In genomic region chr5:77129386-77129785, GRCh38 we compare ENCODE assay signal across 8 cellular contexts. TPM values are rescaled to one million over a fixed set of nuclear protein-coding genes. Genes with fewer than 3 reads are reported as not detected.
DNase-seq lines count a peak whose midpoint lies in the region; ATAC-seq and TF ChIP-seq lines count a peak whose summit lies in the region.

No MANE protein-coding gene starts in this region.

- no peak overlapping the region for H2BK15ac ChIP-seq in H9 (ENCODE audit: low read depth, low read length)

- CTCF ChIA-PET in BJ (lab: Yijun Ruan, JAX): interaction anchor here (0.7 to 3.9 kb wide), 9 partner anchors 16 to 1033 kb away, joined by 3 to 20 read pairs (median 3); partner anchors contain the start of gene WDR41
- CTCF ChIA-PET in CD8-positive, alpha-beta memory T cell (lab: Charles Lee): no interaction called here

- H3K4me3 Mint-ChIP-seq in H9: no peak overlapping the region
- H3K4me3 Mint-ChIP-seq in activated T-helper 17 cell treated with anti-CD3 and anti-CD28 coated beads, Interleukin-2, amount 50 U/mL, for 72 hours: no peak overlapping the region
- H3K4me3 Mint-ChIP-seq in CD8-positive, alpha-beta memory T cell: no peak overlapping the region

- H3K4me2 ChIP-seq in H9 (ENCODE audit: insufficient read depth, insufficient read length, low read length): no peak overlapping the region

- H4K5ac ChIP-seq in H9 (ENCODE audit: insufficient read length, low read depth, low read length): no peak overlapping the region

- H3K4me3 ChIP-seq in BJ (ENCODE audit: low read depth, low read length): no peak overlapping the region
- H3K4me3 ChIP-seq in CD8-positive, alpha-beta memory T cell (ENCODE audit: low read length): no peak overlapping the region

- H2AFZ ChIP-seq in H9 (ENCODE audit: low read length): no peak overlapping the region

- H3K9me3 Mint-ChIP-seq in H9: no peaks in the 10 kb centered on the region
- no peaks in the 10 kb centered on the region for H3K9me3 Mint-ChIP-seq in activated T-helper 17 cell treated with anti-CD3 and anti-CD28 coated beads, Interleukin-2, amount 50 U/mL, for 72 hours
- H3K9me3 Mint-ChIP-seq in CD8-positive, alpha-beta memory T cell: no peaks in the 10 kb centered on the region

- H3K27me3 Mint-ChIP-seq in H9 (ENCODE audit: low read depth): no peaks in the 10 kb centered on the region
- peaks cover 10% of the 10 kb centered on the region for H3K27me3 Mint-ChIP-seq in activated T-helper 17 cell treated with anti-CD3 and anti-CD28 coated beads, Interleukin-2, amount 50 U/mL, for 72 hours
- peaks cover 4 to 13% of the 10 kb centered on the region in 2 donors for H3K27me3 Mint-ChIP-seq in CD8-positive, alpha-beta memory T cell

- H3K4me1 ChIP-seq in H9 (ENCODE audit: insufficient read depth, low read length): no peaks in the 10 kb centered on the region
- H3K4me1 ChIP-seq in CD8-positive, alpha-beta memory T cell (ENCODE audit: insufficient read depth, low read length): no peaks in the 10 kb centered on the region

- no peak overlapping the region for H4K91ac ChIP-seq in H9 (ENCODE audit: insufficient read length, low read depth, low read length)

- POLR2A ChIA-PET in BJ (lab: Charles Lee): no interaction called here
- POLR2A ChIA-PET in CD8-positive, alpha-beta memory T cell (lab: Charles Lee): no interaction called here

- no peak overlapping the region for H3K9ac ChIP-seq in H9 (ENCODE audit: extremely low read depth, insufficient read length, low read length)

- TF ChIP-seq CTCF in BJ (IDR thresholded peaks at IDR 0.05; ENCODE audit: insufficient read depth, low read depth, low read length) (peak; percentile 66), H9 (conservative IDR thresholded peaks at IDR 0.05) (peak; percentile 77)

- H4K8ac ChIP-seq in H9 (replicated peaks; ENCODE audit: insufficient read length, low read depth, low read length): no peak overlapping the region

- no CpG with 5 or more reads among the region's 5 CpGs for WGBS in H9 (ENCODE audit: extremely low coverage, insufficient read length, low lambda C conversion rate)

- H2BK20ac ChIP-seq in H9 (ENCODE audit: low read depth, low read length, poor library complexity, severe bottlenecking): no peak overlapping the region

- H3K79me2 ChIP-seq in H9 (ENCODE audit: insufficient read depth, low read length): no peaks in the 10 kb centered on the region

- no peak overlapping the region for H3K18ac ChIP-seq in H9 (ENCODE audit: insufficient read length, low read depth, low read length)

- H3K27ac Mint-ChIP-seq in H9: no peak overlapping the region
- H3K27ac Mint-ChIP-seq in activated T-helper 17 cell treated with anti-CD3 and anti-CD28 coated beads, Interleukin-2, amount 50 U/mL, for 72 hours: no peak overlapping the region
- no peak overlapping the region for H3K27ac Mint-ChIP-seq in CD8-positive, alpha-beta memory T cell

- no peak overlapping the region for H2BK5ac ChIP-seq in H9 (ENCODE audit: insufficient read length, low read length)

- H3K27me3 ChIP-seq in BJ (ENCODE audit: control insufficient read depth, insufficient read depth, low read length) (peaks cover 17% of the 10 kb centered on the region), H9 (ENCODE audit: insufficient read depth, low read length) (no peaks in the 10 kb centered on the region)
- no peaks in the 10 kb centered on the region for H3K27me3 ChIP-seq in CD8-positive, alpha-beta memory T cell (ENCODE audit: insufficient read depth, low read length, poor library complexity, severe bottlenecking)

- no peak overlapping the region for H3T11ph ChIP-seq in H9 (ENCODE audit: low read length)

- H2BK120ac ChIP-seq in H9 (ENCODE audit: low read depth, low read length, poor library complexity, severe bottlenecking): no peak overlapping the region

- no peaks in the 10 kb centered on the region for H4K20me1 ChIP-seq in H9 (ENCODE audit: control insufficient read depth, insufficient read depth, insufficient read length)

- H3K56ac ChIP-seq in H9 (ENCODE audit: insufficient read length, low read depth, low read length): no peak overlapping the region

- no peaks in the 10 kb centered on the region for H3K79me1 ChIP-seq in H9 (ENCODE audit: insufficient read depth, low read depth, low read length, poor library complexity, severe bottlenecking)

- H3K23ac ChIP-seq in H9 (ENCODE audit: insufficient read length, low read depth, low read length): no peak overlapping the region

- DNase-seq in BJ (ENCODE audit: low read depth): no peak
- peak; percentile 56 for DNase-seq in H9
- peak; percentile 11 for DNase-seq in SW480 (ENCODE audit: low spot score)
- peak; percentile 69 for DNase-seq in iPS-NIHi7 (ENCODE audit: extremely low spot score)
- DNase-seq in NCI-H1092 treated with DMSO at 0.1 percent for 48 hours (lab: John Stamatoyannopoulos, UW): no peak
- DNase-seq in CD8-positive, alpha-beta memory T cell: no peak

- no peaks in the 10 kb centered on the region for H3K4me1 Mint-ChIP-seq in H9
- H3K4me1 Mint-ChIP-seq in activated T-helper 17 cell treated with anti-CD3 and anti-CD28 coated beads, Interleukin-2, amount 50 U/mL, for 72 hours: no peaks in the 10 kb centered on the region
- H3K4me1 Mint-ChIP-seq in CD8-positive, alpha-beta memory T cell: no peaks in the 10 kb centered on the region

- H3K23me2 ChIP-seq in H9 (ENCODE audit: insufficient read length, low read depth, low read length, poor library complexity, severe bottlenecking): no peaks in the 10 kb centered on the region

- H2BK12ac ChIP-seq in H9 (ENCODE audit: insufficient read length, low read depth, low read length): no peak overlapping the region

- no peak for ATAC-seq in activated T-helper 17 cell treated with anti-CD3 and anti-CD28 coated beads, Interleukin-2, amount 50 U/mL, for 72 hours (replicated peaks)
- ATAC-seq in GM19463 (IDR thresholded peaks at IDR 0.05; ENCODE audit: unreplicated experiment): no peak

- no peak overlapping the region for H3K14ac ChIP-seq in H9 (ENCODE audit: insufficient read depth, low read length)

- no peak overlapping the region for H2AK5ac ChIP-seq in H9 (ENCODE audit: insufficient read length, low read length)

- no peaks in the 10 kb centered on the region for H3K9me3 ChIP-seq in H9 (ENCODE audit: control insufficient read depth, low read depth, low read length)
- H3K9me3 ChIP-seq in CD8-positive, alpha-beta memory T cell (ENCODE audit: low read length): no peaks in the 10 kb centered on the region

- no peak overlapping the region for H3K4ac ChIP-seq in H9 (ENCODE audit: low read depth, low read length)

- H3K27ac ChIP-seq in H9 (ENCODE audit: insufficient read length, low read depth, low read length): no peak overlapping the region
- H3K27ac ChIP-seq in CD8-positive, alpha-beta memory T cell (ENCODE audit: low read depth, low read length): no peak overlapping the region

- H3K36me3 Mint-ChIP-seq in H9 (ENCODE audit: insufficient read depth in 1 of 3, low read depth in 3 of 3): peaks cover 0 to 5% (median 0%) of the 10 kb centered on the region in 3 experiments; a peak in 2 of 7 replicates
- no peaks in the 10 kb centered on the region for H3K36me3 Mint-ChIP-seq in activated T-helper 17 cell treated with anti-CD3 and anti-CD28 coated beads, Interleukin-2, amount 50 U/mL, for 72 hours (ENCODE audit: low read depth)
- no peaks in the 10 kb centered on the region for H3K36me3 Mint-ChIP-seq in CD8-positive, alpha-beta memory T cell

- H3K36me3 ChIP-seq in BJ (ENCODE audit: control insufficient read depth, insufficient read depth, low read length): no peaks in the 10 kb centered on the region
- no peaks in the 10 kb centered on the region for H3K36me3 ChIP-seq in CD8-positive, alpha-beta memory T cell (ENCODE audit: insufficient read depth, low read length)

RNA-seq across cellular contexts. Expression of gene ZBED3, which starts 42.3 kb away (rescaled TPM):
- 5.0 and 6.2 TPM in 2 replicates for polyA plus RNA-seq in BJ (2011; rRNA removed)
- 2.6 and 3.0 TPM in 2 replicates for polyA minus RNA-seq in BJ (2011; rRNA and poly(A)+ RNA removed)
- total RNA-seq in H9 (2021): 7.6 and 7.8 TPM in 2 replicates
- total RNA-seq in activated T-helper 17 cell treated with anti-CD3 and anti-CD28 coated beads, Interleukin-2, amount 50 U/mL, for 72 hours: under 1 TPM in 1 of 2 donors, not detected in 1; 0.04 TPM
- 1 to 10 TPM; 1.3 to 1.5 TPM for total RNA-seq in CD8-positive, alpha-beta memory T cell
- 1.6 TPM for polyA plus RNA-seq in CD8-positive, alpha-beta memory T cell

Comparison
In these comparisons a context has a peak if more than half of its experiments do, and no peak if none do; other contexts are left out.
1. DNase-seq: peak in H9 (single experiment), SW480 (single experiment) and iPS-NIHi7 (single experiment); none in BJ (single experiment), NCI-H1092 treated with DMSO at 0.1 percent for 48 hours (single experiment) and CD8-positive, alpha-beta memory T cell (0 of 5).